Comparison of ENCODE assay signal across 1 cellular context in genomic region chr2:218658671-218659257, GRCh38.
TF ChIP-seq lines count a peak whose summit lies in the region.

No MANE protein-coding gene starts in this region.

TF ChIP-seq in HepG2, 621 proteins besides CTCF, POLR2A, EP300 and RAD21 (continued from another document and continues in another):
- TF ChIP-seq ZNF383 (CRISPR knock-in tag; IDR thresholded peaks at IDR 0.05; ENCODE audit: borderline replicate concordance) (0 out of 2 replicates have a peak, but pooled peaks have one; percentile 7), GABPA (IDR thresholded peaks at IDR 0.05; ENCODE audit: low read depth, low read length) (no peak), GABPA (CRISPR knock-in tag; IDR thresholded peaks at IDR 0.05; ENCODE audit: low read depth) (no peak), TOPORS (CRISPR knock-in tag; IDR thresholded peaks at IDR 0.05) (peak; percentile 18; the same call in 1 of the 2 replicates), CREB1 (IDR thresholded peaks at IDR 0.05) (peak; percentile 71), CREB1 (CRISPR knock-in tag; IDR thresholded peaks at IDR 0.05) (no peak), ZBTB3 (CRISPR knock-in tag; IDR thresholded peaks at IDR 0.05; ENCODE audit: borderline replicate concordance, low read depth) (no peak), SUZ12 (IDR thresholded peaks at IDR 0.05; ENCODE audit: low read depth, low read length) (no peak), FOXA1 (IDR thresholded peaks at IDR 0.05) (no peak), FOXA1 (CRISPR knock-in tag; IDR thresholded peaks at IDR 0.05) (no peak), ZNF572 (CRISPR knock-in tag; IDR thresholded peaks at IDR 0.05) (peak; percentile 75; the same call in 1 of the 2 replicates), RCOR2 (CRISPR knock-in tag; IDR thresholded peaks at IDR 0.05) (no peak), ZBTB4 (CRISPR knock-in tag; IDR thresholded peaks at IDR 0.05; ENCODE audit: borderline replicate concordance) (no peak), ZNF143 (CRISPR knock-in tag; IDR thresholded peaks at IDR 0.05) (no peak), HOXA3 (CRISPR knock-in tag; IDR thresholded peaks at IDR 0.05) (0 out of 2 replicates have a peak, but pooled peaks have one; percentile 15), SMC3 (IDR thresholded peaks at IDR 0.05; ENCODE audit: low read length) (peak; percentile 63; the same call in 1 of the 2 replicates), ETV6 (CRISPR knock-in tag; conservative IDR thresholded peaks at IDR 0.05) (no peak), SP140L (CRISPR knock-in tag; IDR thresholded peaks at IDR 0.05; ENCODE audit: borderline replicate concordance) (no peak), SYNCRIP (IDR thresholded peaks at IDR 0.05; ENCODE audit: insufficient read depth, low read depth, low read length) (no peak), ZSCAN22 (CRISPR knock-in tag; IDR thresholded peaks at IDR 0.05) (no peak), HNF4A (CRISPR knock-in tag; IDR thresholded peaks at IDR 0.05) (0 out of 2 replicates have a peak, but pooled peaks have one; percentile 3), CHD4 (IDR thresholded peaks at IDR 0.05; ENCODE audit: borderline replicate concordance, low read length) (peak; percentile 67; the same call in 1 of the 2 replicates), ELK4 (CRISPR knock-in tag; IDR thresholded peaks at IDR 0.05; ENCODE audit: borderline replicate concordance) (no peak), SNAI1 (CRISPR knock-in tag; IDR thresholded peaks at IDR 0.05; ENCODE audit: borderline replicate concordance) (peak; percentile 2; the same call in 1 of the 2 replicates), THRA (CRISPR knock-in tag; IDR thresholded peaks at IDR 0.05; ENCODE audit: borderline replicate concordance) (no peak), FOSL2 (CRISPR knock-in tag; IDR thresholded peaks at IDR 0.05) (peak; percentile 47), PPARG (CRISPR knock-in tag; conservative IDR thresholded peaks at IDR 0.05) (no peak), GLI4 (CRISPR knock-in tag; IDR thresholded peaks at IDR 0.05; ENCODE audit: borderline replicate concordance) (no peak), ZNF562 (CRISPR knock-in tag; IDR thresholded peaks at IDR 0.05; ENCODE audit: borderline replicate concordance) (no peak), ZNF354B (CRISPR knock-in tag; IDR thresholded peaks at IDR 0.05) (0 out of 2 replicates have a peak, but pooled peaks have one; percentile 22), NR1H2 (CRISPR knock-in tag; IDR thresholded peaks at IDR 0.05; ENCODE audit: borderline replicate concordance, low read depth) (no peak), KDM1A (CRISPR knock-in tag; IDR thresholded peaks at IDR 0.05) (peak; percentile 85), ZNF251 (CRISPR knock-in tag; IDR thresholded peaks at IDR 0.05) (no peak), AGO1 (IDR thresholded peaks at IDR 0.05; ENCODE audit: low read depth, low read length, poor library complexity, severe bottlenecking) (no peak), POLR2AphosphoS5 (IDR thresholded peaks at IDR 0.05; ENCODE audit: low read depth, low read length) (no peak), AHR (CRISPR knock-in tag; IDR thresholded peaks at IDR 0.05) (no peak), ELF4 (CRISPR knock-in tag; IDR thresholded peaks at IDR 0.05; ENCODE audit: borderline replicate concordance) (no peak), SCMH1 (CRISPR knock-in tag; IDR thresholded peaks at IDR 0.05; ENCODE audit: borderline replicate concordance) (no peak), MTERF4 (CRISPR knock-in tag; IDR thresholded peaks at IDR 0.05) (peak; percentile 36; the same call in 1 of the 2 replicates), NR3C1 (CRISPR knock-in tag; IDR thresholded peaks at IDR 0.05) (no peak), XRCC5 (optimal IDR thresholded peaks at IDR 0.05; ENCODE audit: low read length) (peak; percentile 31), TRIM22 (IDR thresholded peaks at IDR 0.05) (no peak), NAIF1 (CRISPR knock-in tag; IDR thresholded peaks at IDR 0.05; ENCODE audit: borderline replicate concordance) (no peak; the same call in 1 of the 2 replicates), ZBTB42 (CRISPR knock-in tag; IDR thresholded peaks at IDR 0.05) (peak; percentile 43; the same call in 1 of the 2 replicates), BCL3 (CRISPR knock-in tag; IDR thresholded peaks at IDR 0.05) (no peak; the same call in 1 of the 2 replicates), FOXK1 (CRISPR knock-in tag; IDR thresholded peaks at IDR 0.05; ENCODE audit: borderline replicate concordance, low read depth) (peak; percentile 45; the same call in 1 of the 2 replicates), KMT2B (CRISPR knock-in tag; IDR thresholded peaks at IDR 0.05) (no peak), POLR2G (IDR thresholded peaks at IDR 0.05; ENCODE audit: low read depth, low read length) (no peak), ELF1 (CRISPR knock-in tag; IDR thresholded peaks at IDR 0.05) (no peak), HMG20A (CRISPR knock-in tag; IDR thresholded peaks at IDR 0.05; ENCODE audit: borderline replicate concordance) (no peak), CC2D1A (CRISPR knock-in tag; IDR thresholded peaks at IDR 0.05) (0 out of 2 replicates have a peak, but pooled peaks have one; percentile 23), ZNF616 (CRISPR knock-in tag; IDR thresholded peaks at IDR 0.05; ENCODE audit: low read depth) (peak; percentile 84; the same call in 1 of the 2 replicates), ZNF235 (CRISPR knock-in tag; IDR thresholded peaks at IDR 0.05; ENCODE audit: borderline replicate concordance) (no peak), REST (IDR thresholded peaks at IDR 0.05; ENCODE audit: borderline replicate concordance in 1 of 2, low read depth in 1 of 2, low read length in 2 of 2) (no peak), ZKSCAN1 (IDR thresholded peaks at IDR 0.05; ENCODE audit: low read length) (no peak), ZNF431 (CRISPR knock-in tag; IDR thresholded peaks at IDR 0.05; ENCODE audit: borderline replicate concordance, low read depth) (no peak)
